In the genomic region with DNA sequence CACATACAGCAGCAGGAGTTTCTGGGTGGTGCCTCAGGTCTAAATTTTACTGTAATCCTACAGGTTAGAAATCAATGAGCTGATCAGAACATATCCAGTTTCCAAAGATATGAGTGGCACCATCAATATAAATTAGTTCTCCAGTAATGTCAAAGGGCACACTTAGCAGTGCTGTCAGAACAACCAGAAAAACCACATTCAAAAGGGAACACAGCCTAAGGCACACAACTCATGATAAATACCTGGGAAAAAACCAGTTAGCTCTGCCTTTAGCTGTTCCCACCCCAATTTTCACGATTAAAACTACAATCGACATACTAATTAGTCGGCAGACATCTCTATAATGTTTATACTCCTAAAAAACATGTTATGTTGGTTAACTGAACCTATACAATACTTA, we compare ENCODE assay signal across 16 cellular contexts. TPM values are rescaled to one million over a fixed set of nuclear protein-coding genes. Genes with fewer than 3 reads are reported as not detected.
DNase-seq lines count a peak whose midpoint lies in the region; ATAC-seq, FAIRE-seq and TF ChIP-seq lines count a peak whose summit lies in the region.
"Had no signal": no experiment of that assay in that cellular context is flagged by ENCODE, and none has a peak within 500 bp of the region (broad histone marks: within the 10 kb centered on the region; RNA-seq: fewer than 3 reads in every experiment).

No MANE protein-coding gene starts in this region.

- CTCF ChIA-PET in HepG2 (lab: Yijun Ruan, JAX; ENCODE audit: low intra/inter-chr PET ratio, low total read pairs): no interaction called here

- no peak for TF ChIP-seq POLR2A in stomach (IDR thresholded peaks at IDR 0.05)
- no peak for TF ChIP-seq POLR2A in HepG2 (IDR thresholded peaks at IDR 0.05; ENCODE audit: insufficient read depth in 1 of 2, low read depth in 2 of 2, low read length in 2 of 2)

- H2AFZ ChIP-seq in GM23338 (no peak overlapping the region), HepG2 (ENCODE audit: low read length) (no peak overlapping the region)

- no peak for FAIRE-seq in urothelium cell line (lab: Jason Lieb, UNC)
- FAIRE-seq in HepG2 (lab: Jason Lieb, UNC): no peak
- FAIRE-seq: GM19239 had no signal

- no peaks in the 10 kb centered on the region for H3F3A ChIP-seq in GM23338 (replicated peaks; ENCODE audit: low read depth)

- no peak overlapping the region for H3K4me3 ChIP-seq in GM23338
- H3K4me3 ChIP-seq in iPS-15b (ENCODE audit: low read depth, low read length): no peak overlapping the region
- no peak overlapping the region for H3K4me3 ChIP-seq in stomach
- no peak overlapping the region for H3K4me3 ChIP-seq in HepG2 (replicated peaks in 1 of 3; ENCODE audit: insufficient read depth in 1 of 3, low read depth in 2 of 3, low read length in 3 of 3)
- H3K4me3 ChIP-seq: BLaER1 had no signal

- 29 to 59% (median 42%) methylated on average over 3 of the region's 3 CpGs for WGBS in stomach, 5 donors
- 68% methylated on average over 3 of the region's 3 CpGs for WGBS in HepG2 (ENCODE audit: low lambda C conversion rate)

- H3K36me3 ChIP-seq in GM23338 (ENCODE audit: insufficient read depth) (no peaks in the 10 kb centered on the region), iPS-15b (ENCODE audit: control insufficient read depth, insufficient read depth, low read length) (no peaks in the 10 kb centered on the region), stomach (no peaks in the 10 kb centered on the region), HepG2 (replicated peaks in 1 of 2; ENCODE audit: control insufficient read depth in 1 of 2, insufficient read depth in 2 of 2, low read length in 2 of 2) (no peaks in the 10 kb centered on the region)
- H3K36me3 ChIP-seq: BLaER1 had no signal

- H3K27ac ChIP-seq in GM23338 (ENCODE audit: low read depth) (no peak overlapping the region), VCaP (peak overlapping the region; percentile 54), stomach (peak overlapping the region in 4 of 5 donors; percentile 78 to 89 (median 82)), HepG2 (ENCODE audit: extremely low read length, insufficient read depth, low read length) (no peak overlapping the region)
- H3K27ac ChIP-seq: BLaER1 had no signal

- peak overlapping the region; percentile 37 for H3K4me2 ChIP-seq in GM23338
- no peak overlapping the region for H3K4me2 ChIP-seq in HepG2 (ENCODE audit: low read depth, low read length)
- H3K4me2 ChIP-seq: BLaER1 had no signal

- H3K9me2 ChIP-seq in GM23338 (ENCODE audit: insufficient read depth): no peaks in the 10 kb centered on the region

- H3K79me2 ChIP-seq in GM23338 (replicated peaks; ENCODE audit: insufficient read depth): no peaks in the 10 kb centered on the region
- H3K79me2 ChIP-seq in HepG2 (ENCODE audit: insufficient read depth, low read length): no peaks in the 10 kb centered on the region

- no TSS peak for BruUV-seq in HepG2 (replicated peaks; lab: Mats Ljungman, UMichigan)

- POLR2A ChIA-PET in HepG2 (lab: Yijun Ruan, JAX): interaction anchor here (1.5 kb wide), 1 partner anchor 12 kb away, joined by 3 read pairs; no protein-coding TSS in a partner anchor

- H3K4me1 ChIP-seq in GM23338 (ENCODE audit: insufficient read depth) (peaks cover 26% of the 10 kb centered on the region), iPS-15b (ENCODE audit: control insufficient read depth, insufficient read depth, low read length) (peaks cover 19% of the 10 kb centered on the region), stomach (peaks cover 62 to 97% (median 81%) of the 10 kb centered on the region in 4 donors), HepG2 (ENCODE audit: insufficient read depth, low read length) (peaks cover 39% of the 10 kb centered on the region)
- H3K4me1 ChIP-seq: BLaER1 had no signal

- H3K4me3 Mint-ChIP-seq in GM23338: no peak overlapping the region
- H3K4me3 Mint-ChIP-seq: activated naive CD4-positive, alpha-beta T cell treated with anti-CD3 and anti-CD28 coated beads, Interleukin-2, amount 50 U/mL, for 24 hours; central memory CD8-positive, alpha-beta T cell had no signal

- H3K9me3 ChIP-seq in iPS-15b (ENCODE audit: control insufficient read depth, insufficient read depth, low read length): no peaks in the 10 kb centered on the region
- H3K9me3 ChIP-seq in stomach: no peaks in the 10 kb centered on the region
- no peaks in the 10 kb centered on the region for H3K9me3 ChIP-seq in HepG2 (ENCODE audit: low read length)
- H3K9me3 ChIP-seq: BLaER1 had no signal

- H3K27me3 Mint-ChIP-seq in GM23338 (ENCODE audit: insufficient read depth, low read depth, poor library complexity): peaks cover 8% of the 10 kb centered on the region
- H3K27me3 Mint-ChIP-seq: activated naive CD4-positive, alpha-beta T cell treated with anti-CD3 and anti-CD28 coated beads, Interleukin-2, amount 50 U/mL, for 24 hours; central memory CD8-positive, alpha-beta T cell had no signal

- no peaks in the 10 kb centered on the region for H3K9me3 Mint-ChIP-seq in GM23338
- H3K9me3 Mint-ChIP-seq: activated naive CD4-positive, alpha-beta T cell treated with anti-CD3 and anti-CD28 coated beads, Interleukin-2, amount 50 U/mL, for 24 hours; central memory CD8-positive, alpha-beta T cell had no signal

- TF ChIP-seq CTCF in GM23338 (conservative IDR thresholded peaks at IDR 0.05; ENCODE audit: low read depth in 2 of 2): no peak
- TF ChIP-seq CTCF in VCaP (conservative IDR thresholded peaks at IDR 0.05): no peak
- no peak for TF ChIP-seq CTCF in stomach (IDR thresholded peaks at IDR 0.05)
- TF ChIP-seq CTCF in HepG2 (CRISPR knock-in tag; IDR thresholded peaks at IDR 0.05): no peak

- in situ Hi-C loops in HepG2 (cut with HindIII; ENCODE audit: extremely low pct_ligation_motif_present, low pct_unique_long_range_greater_than_20kb): no loop called here

- TF ChIP-seq RAD21 in HepG2 (CRISPR knock-in tag; IDR thresholded peaks at IDR 0.05): no peak

- DNase-seq in GM23338 (ENCODE audit: low spot score): no peak
- DNase-seq in stomach: no peak
- DNase-seq in urothelium cell line (ENCODE audit: low spot score): no peak
- DNase-seq in epidermal melanocyte (ENCODE audit: insufficient read length, low spot score): no peak
- DNase-seq in HepG2 (ENCODE audit: low spot score): no peak
- DNase-seq: activated CD4-positive, CD25-positive, alpha-beta regulatory T cell treated with anti-CD3 and anti-CD28 coated beads, Interleukin-2, amount 50 U/mL, for 72 hours; erythroblast; NCI-H1092; NCI-H345 had no signal

- no peak for ATAC-seq in GM23338
- no peak for ATAC-seq in HG02938 (IDR thresholded peaks at IDR 0.05; ENCODE audit: unreplicated experiment)
- no peak for ATAC-seq in HepG2

- intact Hi-C loops in stomach (cut with DNase I; ENCODE audit: low total_unique reads): no loop called here
- intact Hi-C loops in HepG2 (cut with micrococcal nuclease; ENCODE audit: unreplicated experiment): no loop called here

- no peaks in the 10 kb centered on the region for H3K36me3 Mint-ChIP-seq in GM23338 (ENCODE audit: low read depth)
- H3K36me3 Mint-ChIP-seq: activated naive CD4-positive, alpha-beta T cell treated with anti-CD3 and anti-CD28 coated beads, Interleukin-2, amount 50 U/mL, for 24 hours had no signal

- H3K4me1 Mint-ChIP-seq in GM23338: peaks cover 34% of the 10 kb centered on the region

- no peaks in the 10 kb centered on the region for H4K20me1 ChIP-seq in GM23338 (replicated peaks; ENCODE audit: insufficient read depth)
- no peaks in the 10 kb centered on the region for H4K20me1 ChIP-seq in HepG2 (ENCODE audit: insufficient read depth, low read length)
- H4K20me1 ChIP-seq: BLaER1 had no signal

- H3K27me3 ChIP-seq in GM23338 (ENCODE audit: insufficient read depth) (no peaks in the 10 kb centered on the region), iPS-15b (ENCODE audit: control insufficient read depth, insufficient read depth, low read length) (no peaks in the 10 kb centered on the region), stomach (no peaks in the 10 kb centered on the region), HepG2 (ENCODE audit: control insufficient read depth in 1 of 2, insufficient read depth in 2 of 2, low read length in 2 of 2) (no peaks in the 10 kb centered on the region)
- H3K27me3 ChIP-seq: BLaER1 had no signal

- TF ChIP-seq EP300 in stomach (IDR thresholded peaks at IDR 0.05) (no peak), HepG2 (IDR thresholded peaks at IDR 0.05; ENCODE audit: low read depth in 2 of 2, low read length in 2 of 2) (no peak), HepG2 (CRISPR knock-in tag; IDR thresholded peaks at IDR 0.05; ENCODE audit: borderline replicate concordance) (no peak)

- peak overlapping the region; percentile 24; the same call in 1 of the 2 replicates for H3K27ac Mint-ChIP-seq in GM23338
- H3K27ac Mint-ChIP-seq: activated naive CD4-positive, alpha-beta T cell treated with anti-CD3 and anti-CD28 coated beads, Interleukin-2, amount 50 U/mL, for 24 hours had no signal

- H3K9ac ChIP-seq in iPS-15b (ENCODE audit: low read depth, low read length): peak overlapping the region; percentile 26
- no peak overlapping the region for H3K9ac ChIP-seq in HepG2 (ENCODE audit: insufficient read depth, low read depth, low read length)
- H3K9ac ChIP-seq: BLaER1 had no signal

RNA-seq across cellular contexts. Expression of a gene that starts 31.5 kb away (rescaled TPM):
- total RNA-seq in GM23338 (2014; rRNA removed; shearing (Covaris generic)): 3.0 and 3.9 TPM in 2 replicates
- 1.0 and 1.7 TPM in 2 replicates for polyA plus RNA-seq in GM23338 (2016; fragmentation: Nextera tagmentation; extraction: Ambion mirVana)
- total RNA-seq in stomach: 100 to 1,000 TPM in 3 of 5 donors, 10 to 100 TPM in 2; 29.0 to 189 (median 107) TPM
- polyA plus RNA-seq in stomach: 10 to 100 TPM; 14.4 to 25.2 (median 14.9) TPM
- 3.7 and 4.0 TPM in 2 replicates for total RNA-seq in HepG2 (2016; rRNA removed; fragmentation: Illumina TruSeq; extraction: Trizol)
- total RNA-seq in HepG2 (2016; cell fraction: cytosol; rRNA removed; fragmentation: Illumina TruSeq; extraction: Trizol; ENCODE audit: low read depth): 0.79 and 0.81 TPM in 2 replicates
- 3.1 and 4.2 TPM in 2 replicates for total RNA-seq in HepG2 (2016; cell fraction: insoluble cytoplasmic fraction; rRNA removed; fragmentation: Illumina TruSeq; extraction: Trizol)
- total RNA-seq in HepG2 (2016; cell fraction: membrane; rRNA removed; fragmentation: Illumina TruSeq; extraction: Trizol): 2.1 and 2.3 TPM in 2 replicates
- 6.1 and 6.4 TPM in 2 replicates for total RNA-seq in HepG2 (2016; cell fraction: nucleus; rRNA removed; fragmentation: Illumina TruSeq; extraction: Trizol)
- polyA plus RNA-seq in HepG2 (2011; rRNA removed): 2.3 and 2.8 TPM in 2 replicates
- 1.5 and 2.0 TPM in 2 replicates for polyA plus RNA-seq in HepG2 (2011; cell fraction: cytosol; rRNA removed)
- polyA plus RNA-seq in HepG2 (2011; cell fraction: nucleus; rRNA removed): 1.1 TPM in 2 replicates
- polyA plus RNA-seq in HepG2 (2012): 1.3 and 1.7 TPM in 2 replicates
- 0.23 and 0.26 TPM in 2 replicates for polyA plus RNA-seq in HepG2 (2016; cell fraction: cytosol; fragmentation: Illumina TruSeq; extraction: Trizol; ENCODE audit: low read depth)
- 1.3 and 1.4 TPM in 2 replicates for polyA plus RNA-seq in HepG2 (2016; cell fraction: insoluble cytoplasmic fraction; fragmentation: Illumina TruSeq; extraction: Trizol; ENCODE audit: low read depth)
- polyA plus RNA-seq in HepG2 (2016; cell fraction: membrane; fragmentation: Illumina TruSeq; extraction: Trizol; ENCODE audit: low read depth): 0.48 TPM in 2 replicates
- 3.1 and 4.7 TPM in 2 replicates for polyA plus RNA-seq in HepG2 (2016; cell fraction: nucleus; fragmentation: Illumina TruSeq; extraction: Trizol; ENCODE audit: insufficient read depth, low read depth)
- polyA minus RNA-seq in HepG2 (2011; rRNA and poly(A)+ RNA removed; ENCODE audit: low replicate concordance): 0.89 and 4.0 TPM in 2 replicates
- 3.3 and 5.1 TPM in 2 replicates for polyA minus RNA-seq in HepG2 (2011; cell fraction: cytosol; rRNA and poly(A)+ RNA removed)
- polyA minus RNA-seq in HepG2 (2011; cell fraction: nucleus; rRNA and poly(A)+ RNA removed): 6.0 and 8.6 TPM in 2 replicates

Comparison
In these comparisons a context has a peak if more than half of its experiments do, and no peak if none do; other contexts are left out.
1. H3K27ac ChIP-seq: peak in VCaP (single experiment) and stomach (4 of 5); none in GM23338 (single experiment) and HepG2 (single experiment).